Comparison of ENCODE assay signal across 8 cellular contexts in the genomic region with DNA sequence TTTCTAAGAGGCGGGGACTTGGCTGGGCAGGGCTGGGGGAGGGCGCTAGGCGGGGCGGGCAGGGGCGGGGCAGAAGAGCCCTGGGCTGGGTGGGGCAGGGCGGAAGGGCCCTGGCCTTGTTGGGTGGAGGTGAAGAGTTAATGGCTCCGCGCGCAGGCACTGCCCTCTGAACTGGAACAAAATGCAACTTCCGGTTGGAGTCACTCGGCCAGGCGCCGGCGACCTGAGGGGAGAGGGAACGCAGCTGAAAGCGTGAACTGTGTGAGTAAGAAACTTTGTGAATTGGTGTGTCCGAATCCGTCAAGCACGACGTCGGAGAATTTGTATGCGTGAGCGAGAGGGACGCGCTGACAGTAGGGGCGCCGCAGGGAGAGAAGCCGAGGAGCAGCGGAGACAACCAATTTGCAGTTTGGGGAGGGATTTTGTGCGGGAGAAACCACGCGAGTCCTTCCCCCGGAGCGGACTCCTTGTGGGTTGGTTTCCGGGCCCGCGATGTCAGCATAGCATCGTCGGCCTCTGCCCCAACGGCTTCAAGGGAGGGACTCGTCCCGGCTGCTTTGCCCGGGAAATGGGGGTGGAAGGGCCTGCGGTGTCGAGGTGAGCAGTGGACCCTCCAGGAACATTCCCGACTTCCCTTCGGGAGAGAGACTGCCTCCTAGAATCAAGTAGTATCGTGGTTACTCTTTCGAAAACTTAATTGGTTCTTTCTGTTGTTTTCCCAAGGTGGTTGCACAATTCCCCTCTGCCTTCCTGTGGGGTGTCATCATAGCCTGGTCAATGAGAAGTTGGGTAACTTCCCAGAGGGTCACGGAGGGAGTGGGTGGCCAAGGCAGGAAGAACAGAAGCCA. TPM values are rescaled to one million over a fixed set of nuclear protein-coding genes. Genes with fewer than 3 reads are reported as not detected.
DNase-seq lines count a peak whose midpoint lies in the region; ATAC-seq lines count a peak whose summit lies in the region.

A gene with protein sequence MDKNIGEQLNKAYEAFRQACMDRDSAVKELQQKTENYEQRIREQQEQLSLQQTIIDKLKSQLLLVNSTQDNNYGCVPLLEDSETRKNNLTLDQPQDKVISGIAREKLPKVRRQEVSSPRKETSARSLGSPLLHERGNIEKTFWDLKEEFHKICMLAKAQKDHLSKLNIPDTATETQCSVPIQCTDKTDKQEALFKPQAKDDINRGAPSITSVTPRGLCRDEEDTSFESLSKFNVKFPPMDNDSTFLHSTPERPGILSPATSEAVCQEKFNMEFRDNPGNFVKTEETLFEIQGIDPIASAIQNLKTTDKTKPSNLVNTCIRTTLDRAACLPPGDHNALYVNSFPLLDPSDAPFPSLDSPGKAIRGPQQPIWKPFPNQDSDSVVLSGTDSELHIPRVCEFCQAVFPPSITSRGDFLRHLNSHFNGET (plus strand): TSS at position 203 of the 848 bp plus-strand sequence. CDS start 19,235 bp downstream, outside the sequence.

- H3K36me3 Mint-ChIP-seq in activated CD8-positive, alpha-beta memory T cell treated with anti-CD3 and anti-CD28 coated beads, Interleukin-2, amount 10 ng/mL, durations not matched to agents 7 days and 5 days: peaks cover 67% of the 10 kb centered on the region

- H3K36me3 ChIP-seq in NT2/D1 (ENCODE audit: insufficient read depth, insufficient read length, low read length) (peaks cover 18% of the 10 kb centered on the region), endocrine pancreas (ENCODE audit: control insufficient read depth, insufficient read depth, low read length) (no peaks in the 10 kb centered on the region)

- H3K27me3 ChIP-seq in NT2/D1 (ENCODE audit: insufficient read depth, insufficient read length): no peaks in the 10 kb centered on the region
- H3K27me3 ChIP-seq in endocrine pancreas (ENCODE audit: control insufficient read depth, insufficient read depth, low read length): no peaks in the 10 kb centered on the region

- no peaks in the 10 kb centered on the region for H3K27me3 Mint-ChIP-seq in activated CD8-positive, alpha-beta memory T cell treated with anti-CD3 and anti-CD28 coated beads, Interleukin-2, amount 10 ng/mL, durations not matched to agents 7 days and 5 days

- H3K4me3 ChIP-seq in NT2/D1 (ENCODE audit: insufficient read length, low read depth) (peak within 1 kb of the TSS; percentile 97), endocrine pancreas (ENCODE audit: control insufficient read depth, insufficient read depth, low read length) (peak within 1 kb of the TSS; percentile 99)

- CTCF ChIA-PET in activated CD8-positive, alpha-beta memory T cell treated with anti-CD3 and anti-CD28 coated beads, Interleukin-2, amount 10 ng/mL, durations not matched to agents 7 days and 5 days (lab: Charles Lee): no interaction called here

- peak within 1 kb of the TSS; percentile 97 for H3K9ac ChIP-seq in NT2/D1 (ENCODE audit: insufficient read length, low read depth)
- peak within 1 kb of the TSS; percentile 99 for H3K9ac ChIP-seq in endocrine pancreas (ENCODE audit: control insufficient read depth, insufficient read depth, low read length)

- peak within 1 kb of the TSS; percentile 98 for H3K27ac Mint-ChIP-seq in activated CD8-positive, alpha-beta memory T cell treated with anti-CD3 and anti-CD28 coated beads, Interleukin-2, amount 10 ng/mL, durations not matched to agents 7 days and 5 days

- peaks cover 2% of the 10 kb centered on the region for H3K9me3 Mint-ChIP-seq in activated CD8-positive, alpha-beta memory T cell treated with anti-CD3 and anti-CD28 coated beads, Interleukin-2, amount 10 ng/mL, durations not matched to agents 7 days and 5 days (ENCODE audit: low read depth)

- H3K9me3 ChIP-seq in NT2/D1 (ENCODE audit: insufficient read depth, low read length) (no peaks in the 10 kb centered on the region), endocrine pancreas (ENCODE audit: control insufficient read depth, low read length) (no peaks in the 10 kb centered on the region)

- peaks cover 53% of the 10 kb centered on the region for H3K4me1 Mint-ChIP-seq in activated CD8-positive, alpha-beta memory T cell treated with anti-CD3 and anti-CD28 coated beads, Interleukin-2, amount 10 ng/mL, durations not matched to agents 7 days and 5 days

- ATAC-seq in GM21360 (IDR thresholded peaks at IDR 0.05; ENCODE audit: unreplicated experiment): peak; percentile 91
- peak; percentile 91 for ATAC-seq in activated CD8-positive, alpha-beta memory T cell treated with anti-CD3 and anti-CD28 coated beads, Interleukin-2, amount 10 ng/mL, durations not matched to agents 7 days and 5 days

- DNase-seq in COLO829 (ENCODE audit: low spot score) (peak; percentile 90), HT1080 (ENCODE audit: low read depth) (peak; percentile 92), NT2/D1 (ENCODE audit: low read depth, low spot score) (peak; percentile 93), mesenteric fat pad (ENCODE audit: low spot score) (peak; percentile 97)
- peak; percentile 96 for DNase-seq in activated CD8-positive, alpha-beta memory T cell treated with anti-CD3 and anti-CD28 coated beads, Interleukin-2, amount 10 ng/mL, durations not matched to agents 7 days and 5 days
- peak; percentile 65 for DNase-seq in stimulated activated CD8-positive, alpha-beta memory T cell treated with anti-CD3 and anti-CD28 coated beads, Interleukin-15, amount 100 ng/mL, for 24 hours (ENCODE audit: low read depth)

- H3K4me3 Mint-ChIP-seq in activated CD8-positive, alpha-beta memory T cell treated with anti-CD3 and anti-CD28 coated beads, Interleukin-2, amount 10 ng/mL, durations not matched to agents 7 days and 5 days: peak within 1 kb of the TSS; percentile 97

- no peaks in the 10 kb centered on the region for H3K4me1 ChIP-seq in NT2/D1 (ENCODE audit: insufficient read depth, insufficient read length)
- peaks cover 7% of the 10 kb centered on the region for H3K4me1 ChIP-seq in endocrine pancreas (ENCODE audit: control insufficient read depth, insufficient read depth, low read length)

RNA-seq across cellular contexts. Expression of the gene that starts here (rescaled TPM):
- 32.8 and 37.1 TPM in 2 replicates for total RNA-seq in HT1080 (2014; rRNA removed; shearing (Covaris generic))
- polyA plus RNA-seq in HT1080 (2015; cell fraction: cytosol; rRNA removed): 40.8 and 46.3 TPM in 2 replicates
- polyA plus RNA-seq in HT1080 (2015; cell fraction: nucleus; rRNA removed): 45.9 and 66.4 TPM in 2 replicates
- total RNA-seq in activated CD8-positive, alpha-beta memory T cell treated with anti-CD3 and anti-CD28 coated beads, Interleukin-2, amount 10 ng/mL, durations not matched to agents 7 days and 5 days: 100 to 1,000 TPM; 133 to 147 TPM
- 77.3 TPM for total RNA-seq in mesenteric fat pad

Comparison
In these comparisons a context has a peak if more than half of its experiments do, and no peak if none do; other contexts are left out.
1. Peak in every context shown above with its lines: DNase-seq, ATAC-seq and H3K4me3 ChIP-seq.